ENCODE assay signal across 10 cellular contexts in the genomic region with DNA sequence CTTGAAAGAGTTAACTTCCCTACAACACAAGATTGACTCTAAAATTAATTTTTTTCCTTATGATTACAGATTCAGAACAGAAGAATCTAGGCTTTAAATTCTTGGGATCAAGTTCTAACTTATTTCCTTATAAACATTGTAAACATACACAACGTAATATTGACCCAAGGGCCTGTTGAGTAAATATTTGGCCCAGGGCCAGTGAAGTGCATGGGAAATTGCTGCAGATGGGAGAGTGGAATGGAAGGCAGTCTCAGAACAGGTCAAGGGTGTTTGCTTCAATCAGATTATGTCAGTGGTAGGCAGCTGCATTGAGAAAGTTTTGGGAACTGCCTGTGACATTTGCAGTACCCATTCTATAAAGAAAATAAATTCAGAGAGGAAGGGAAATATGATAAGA.
DNase-seq lines count a peak whose midpoint lies in the region; ATAC-seq, FAIRE-seq and TF ChIP-seq lines count a peak whose summit lies in the region.
"Had no signal": no experiment of that assay in that cellular context is flagged by ENCODE, and none has a peak within 500 bp of the region (broad histone marks: within the 10 kb centered on the region; RNA-seq: fewer than 3 reads in every experiment).

No MANE protein-coding gene starts in this region.

- H3K9ac ChIP-seq in IMR-90 (ENCODE audit: low read depth, low read length) = no peak overlapping the region

- H3K9me3 ChIP-seq in A549 = no peaks in the 10 kb centered on the region
- no peaks in the 10 kb centered on the region for H3K9me3 ChIP-seq in IMR-90 (ENCODE audit: control insufficient read depth, insufficient read depth, low read length)
- no peaks in the 10 kb centered on the region for H3K9me3 ChIP-seq in body of pancreas

- no peak for TF ChIP-seq CTCF in A549 (IDR thresholded peaks at IDR 0.05)
- no peak for TF ChIP-seq CTCF in IMR-90 (conservative IDR thresholded peaks at IDR 0.05; ENCODE audit: low read depth, low read length)
- TF ChIP-seq CTCF in body of pancreas (IDR thresholded peaks at IDR 0.05) = no peak
- TF ChIP-seq CTCF in dorsolateral prefrontal cortex (IDR thresholded peaks at IDR 0.05 in 54 of 56, conservative IDR thresholded peaks at IDR 0.05 in 2 of 56; ENCODE audit: low read depth in 1 of 56, partially characterized antibody in 56 of 56) = no peak

- H2AK5ac ChIP-seq in IMR-90 (ENCODE audit: low read depth, low read length) = no peak overlapping the region

- 14% methylated on average over 1 of the region's 1 CpG for WGBS in A549 (ENCODE audit: missing lambda C conversion rate)
- no CpG with 5 or more reads among the region's 1 CpG for WGBS in IMR-90 (ENCODE audit: extremely low coverage in 2 of 2, insufficient read length in 1 of 2), 2 experiments
- 6 to 7% methylated on average over 1 of the region's 1 CpG for WGBS in body of pancreas, 2 donors

- H3K79me1 ChIP-seq in IMR-90 (ENCODE audit: low read depth in 1 of 2, low read length in 2 of 2) = peaks cover 24 to 47% of the 10 kb centered on the region in 2 experiments

- TF ChIP-seq RAD21 in A549 (conservative IDR thresholded peaks at IDR 0.05 in 1 of 2, IDR thresholded peaks at IDR 0.05 in 1 of 2) = no peak
- TF ChIP-seq RAD21 in IMR-90 (IDR thresholded peaks at IDR 0.05; ENCODE audit: low read length) = no peak

- no TSS peak for BruUV-seq in IMR-90 (replicated peaks; lab: Mats Ljungman, UMichigan)

- H2BK5ac ChIP-seq in IMR-90 (ENCODE audit: low read depth, low read length, poor library complexity, severe bottlenecking) = peak overlapping the region; percentile 78

- no peak for TF ChIP-seq EP300 in A549 (IDR thresholded peaks at IDR 0.05)

- peak overlapping the region; percentile 54; the same call in 1 of the 2 replicates for H3K18ac ChIP-seq in IMR-90 (ENCODE audit: low read depth, low read length)

- H2BK20ac ChIP-seq in IMR-90 (ENCODE audit: low read depth, low read length) = no peak overlapping the region

- intact Hi-C loops in IMR-90 (cut with micrococcal nuclease) (loop anchor here (5.0 kb wide), 1 partner anchor 86 kb away; no protein-coding TSS in a partner anchor), body of pancreas (cut with DNase I) (no loop called here), dorsolateral prefrontal cortex (cut with DNase I) (no loop called here)

- H3K23ac ChIP-seq in IMR-90 (ENCODE audit: low read depth, low read length) = no peak overlapping the region

- peaks cover 23% of the 10 kb centered on the region for H3K9me1 ChIP-seq in IMR-90 (ENCODE audit: insufficient read depth, low read length)

- no peak for FAIRE-seq in A549 (lab: Jason Lieb, UNC)
- FAIRE-seq in urothelium cell line (lab: Jason Lieb, UNC) = no peak

- POLR2A ChIA-PET in A549 (lab: Yijun Ruan, JAX) (no interaction called here), IMR-90 (lab: Charles Lee; ENCODE audit: unreplicated experiment) (no interaction called here)

- H3K56ac ChIP-seq in IMR-90 (ENCODE audit: extremely low read depth, insufficient read depth, low read length) = no peak overlapping the region

- peak in 1 of 2 experiments; percentile 84 for DNase-seq in A549 (ENCODE audit: low read depth in 1 of 2, low spot score in 1 of 2)
- DNase-seq in IMR-90 = peak; percentile 81
- peak; percentile 86 to 93 (median 88) for DNase-seq in body of pancreas
- peak; percentile 77 for DNase-seq in left lobe of liver (ENCODE audit: low spot score)
- no peak for DNase-seq in dorsolateral prefrontal cortex
- DNase-seq in urothelium cell line (ENCODE audit: low spot score) = no peak
- DNase-seq: effector memory CD4-positive, alpha-beta T cell; left cardiac atrium had no signal

- no peaks in the 10 kb centered on the region for H3K27me3 ChIP-seq in IMR-90 (ENCODE audit: control insufficient read depth, insufficient read depth, low read length)
- no peaks in the 10 kb centered on the region for H3K27me3 ChIP-seq in body of pancreas
- H3K27me3 ChIP-seq in dorsolateral prefrontal cortex = no peaks in the 10 kb centered on the region

- H4K5ac ChIP-seq in IMR-90 (ENCODE audit: low read depth, low read length) = no peak overlapping the region

- CTCF ChIA-PET in A549 (lab: Yijun Ruan, JAX) (no interaction called here), IMR-90 (lab: Yijun Ruan, JAX) (no interaction called here)

- H4K91ac ChIP-seq in IMR-90 (ENCODE audit: insufficient read depth, low read depth, low read length) = peak overlapping the region; percentile 44

- H3K4me2 ChIP-seq in A549 (peak overlapping the region; percentile 66), IMR-90 (ENCODE audit: low read depth, low read length) (no peak overlapping the region)

- dilution Hi-C loops in IMR-90 (cut with HindIII; ENCODE audit: low sequenced_read_pairs, unreplicated experiment) = no loop called here

- H2AK9ac ChIP-seq in IMR-90 (replicated peaks; ENCODE audit: low read depth, low read length, poor library complexity) = no peak overlapping the region

- H3K36me3 ChIP-seq in IMR-90 (ENCODE audit: control insufficient read depth, insufficient read depth, low read length) (peaks cover 25% of the 10 kb centered on the region), body of pancreas (replicated peaks in 1 of 2; ENCODE audit: insufficient read depth in 1 of 2, low read depth in 2 of 2) (peaks cover 7 to 9% of the 10 kb centered on the region in 2 donors)

- H3K4me1 ChIP-seq in A549 (peaks cover 76% of the 10 kb centered on the region), IMR-90 (ENCODE audit: control insufficient read depth, insufficient read depth, low read length) (peaks cover 25% of the 10 kb centered on the region), body of pancreas (peaks cover 41% of the 10 kb centered on the region)

- peak overlapping the region; percentile 44 for H2BK120ac ChIP-seq in IMR-90 (ENCODE audit: low read depth, low read length)

- H4K8ac ChIP-seq in IMR-90 (ENCODE audit: low read depth in 2 of 2, low read length in 2 of 2) = peak overlapping the region in 1 of 2 experiments; percentile 15; a peak in 3 of 4 replicates

- H2BK15ac ChIP-seq in IMR-90 (ENCODE audit: low read depth, low read length) = peak overlapping the region; percentile 49; the same call in 1 of the 3 replicates

- H2AFZ ChIP-seq in IMR-90 (replicated peaks; ENCODE audit: low read length, poor library complexity) = no peak overlapping the region

- 0 out of 2 replicates have a peak overlapping the region, but pooled peaks have one; percentile 48 for H3K14ac ChIP-seq in IMR-90 (replicated peaks; ENCODE audit: low read depth, low read length)

- in situ Hi-C loops in IMR-90 (cut with MboI; ENCODE audit: low sequenced_read_pairs) = no loop called here

- H3K27ac ChIP-seq in A549 (0 out of 6 replicates have a peak overlapping the region, but pooled peaks have one; percentile 21 to 33), IMR-90 (ENCODE audit: insufficient read depth, low read length) (peak overlapping the region; percentile 19; the same call in 1 of the 2 replicates), body of pancreas (peak overlapping the region in 3 of 4 donors; percentile 62 to 81 (median 69)), dorsolateral prefrontal cortex (peak overlapping the region in 2 of 59 donors; percentile 12 to 48)

- ATAC-seq in A549 (peak; percentile 32 to 82; a peak in 3 of 6 replicates), IMR-90 (ENCODE audit: low read depth) (peak; percentile 31), body of pancreas (peak; percentile 96), left lobe of liver (peak; percentile 80), HG03457 (IDR thresholded peaks at IDR 0.05; ENCODE audit: unreplicated experiment) (no peak), HG02970 (IDR thresholded peaks at IDR 0.05; ENCODE audit: low FRiP score, unreplicated experiment) (no peak)

- peak overlapping the region; percentile 48 for H3K4ac ChIP-seq in IMR-90 (ENCODE audit: low read depth, low read length)

- H3K4me3 ChIP-seq in A549 (no peak overlapping the region), IMR-90 (ENCODE audit: insufficient read depth, low read depth, low read length) (no peak overlapping the region), body of pancreas (no peak overlapping the region), dorsolateral prefrontal cortex (no peak overlapping the region)

- TF ChIP-seq POLR2A in A549 (IDR thresholded peaks at IDR 0.05; ENCODE audit: low read length) (no peak), IMR-90 (IDR thresholded peaks at IDR 0.05; ENCODE audit: low read depth, low read length) (no peak), body of pancreas (IDR thresholded peaks at IDR 0.05) (no peak)

- H4K20me1 ChIP-seq in IMR-90 (ENCODE audit: insufficient read depth, low read length) = no peaks in the 10 kb centered on the region

TF ChIP-seq in A549, 52 proteins besides CTCF, POLR2A, EP300 and RAD21 (continues in another document):
- TF ChIP-seq HOXA7 (CRISPR knock-in tag; IDR thresholded peaks at IDR 0.05) (no peak), KDM1A (IDR thresholded peaks at IDR 0.05; ENCODE audit: low read depth) (no peak), FOSL2 (IDR thresholded peaks at IDR 0.05) (no peak), FOSL2 (CRISPR knock-in tag; IDR thresholded peaks at IDR 0.05) (peak; percentile 55; the same call in 1 of the 2 replicates), KDM5A (IDR thresholded peaks at IDR 0.05) (no peak), TFCP2L1 (CRISPR knock-in tag; IDR thresholded peaks at IDR 0.05) (no peak), EHMT2 (IDR thresholded peaks at IDR 0.05; ENCODE audit: low read depth) (no peak), MAZ (IDR thresholded peaks at IDR 0.05; ENCODE audit: borderline replicate concordance, low read depth, low read length) (no peak), BHLHE40 (IDR thresholded peaks at IDR 0.05; ENCODE audit: low read depth, low read length) (no peak), GATA3 (IDR thresholded peaks at IDR 0.05; ENCODE audit: borderline replicate concordance) (peak; percentile 54; the same call in 1 of the 2 replicates)

TF ChIP-seq in IMR-90, 13 proteins besides CTCF, POLR2A, EP300 and RAD21:
- no peak for TF ChIP-seq SMC3 (IDR thresholded peaks at IDR 0.05; ENCODE audit: low read depth, low read length)
- TF ChIP-seq CEBPB (IDR thresholded peaks at IDR 0.05; ENCODE audit: low read depth, low read length) = no peak
- TF ChIP-seq CHD1 (IDR thresholded peaks at IDR 0.05; ENCODE audit: low read depth, low read length) = no peak
- no peak for TF ChIP-seq MAZ (IDR thresholded peaks at IDR 0.05; ENCODE audit: borderline replicate concordance, low read depth, low read length)
- TF ChIP-seq MXI1 (IDR thresholded peaks at IDR 0.05; ENCODE audit: borderline replicate concordance, low read depth, low read length) = no peak
- TF ChIP-seq MAFK (IDR thresholded peaks at IDR 0.05; ENCODE audit: low read depth, low read length) = no peak
- no peak for TF ChIP-seq FOS (IDR thresholded peaks at IDR 0.05; ENCODE audit: low read depth, low read length)
TF ChIP-seq in IMR-90: peak in this region for 0.

Comparison
In these comparisons a context has a peak if more than half of its experiments do, and no peak if none do; other contexts are left out.
1. ATAC-seq: peak in A549 (2 of 2), IMR-90 (single experiment), body of pancreas (single experiment) and left lobe of liver (single experiment); none in HG03457 (single experiment) and HG02970 (single experiment).
2. DNase-seq: peak in IMR-90 (single experiment), body of pancreas (4 of 4) and left lobe of liver (single experiment); none in dorsolateral prefrontal cortex (0 of 10) and urothelium cell line (single experiment).